8 cellular contexts compared by ENCODE assay signal in the genomic region with DNA sequence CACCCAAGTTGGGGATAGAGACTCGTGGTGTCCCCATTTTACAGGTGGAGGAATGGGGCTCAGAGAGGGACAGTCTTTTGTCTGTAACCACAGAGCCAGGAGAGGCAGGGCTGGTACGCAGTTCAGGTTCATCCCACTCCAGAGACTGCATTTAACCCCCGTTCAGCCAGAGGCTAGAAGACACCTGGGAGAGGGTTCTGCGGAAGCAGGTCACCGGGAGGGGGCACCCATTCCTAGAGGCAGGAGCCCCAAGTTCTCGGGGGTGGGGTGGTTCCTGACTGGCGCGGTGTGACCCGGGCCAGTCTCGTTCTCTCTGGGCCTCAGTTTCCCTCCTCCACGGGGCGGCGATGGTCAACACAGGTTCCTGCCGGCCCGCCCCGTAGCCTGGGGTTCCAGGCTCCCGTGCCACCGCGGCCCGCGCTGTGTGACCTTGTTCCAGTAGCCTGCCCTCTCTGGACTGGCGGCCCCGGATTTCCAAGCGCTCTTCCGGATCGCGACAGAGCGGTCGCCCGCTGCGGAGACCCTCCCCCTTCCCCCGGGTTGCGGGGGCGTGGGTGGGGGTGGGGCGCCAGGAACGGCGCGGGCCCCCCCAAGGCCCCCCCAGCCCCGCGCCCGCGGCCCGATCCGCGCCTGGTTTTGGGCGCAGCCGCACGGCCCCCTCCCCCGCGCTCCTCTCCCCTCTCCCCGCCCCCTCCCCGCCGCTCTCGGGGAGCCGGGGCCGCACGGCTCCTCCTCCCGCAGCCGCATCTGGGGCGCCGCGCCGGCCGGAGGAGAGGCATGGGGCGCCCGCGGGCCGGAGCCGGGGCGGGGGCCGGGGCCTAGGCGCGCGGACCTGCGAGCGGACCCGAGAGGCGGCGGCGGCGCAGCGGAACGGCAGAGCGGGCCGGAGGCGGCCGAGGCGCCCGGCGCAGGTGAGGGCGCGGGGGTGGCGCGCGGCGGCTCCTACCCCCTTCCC. TPM values are rescaled to one million over a fixed set of nuclear protein-coding genes. Genes with fewer than 3 reads are reported as not detected.
DNase-seq lines count a peak whose midpoint lies in the region; ATAC-seq and TF ChIP-seq lines count a peak whose summit lies in the region.

A gene with protein sequence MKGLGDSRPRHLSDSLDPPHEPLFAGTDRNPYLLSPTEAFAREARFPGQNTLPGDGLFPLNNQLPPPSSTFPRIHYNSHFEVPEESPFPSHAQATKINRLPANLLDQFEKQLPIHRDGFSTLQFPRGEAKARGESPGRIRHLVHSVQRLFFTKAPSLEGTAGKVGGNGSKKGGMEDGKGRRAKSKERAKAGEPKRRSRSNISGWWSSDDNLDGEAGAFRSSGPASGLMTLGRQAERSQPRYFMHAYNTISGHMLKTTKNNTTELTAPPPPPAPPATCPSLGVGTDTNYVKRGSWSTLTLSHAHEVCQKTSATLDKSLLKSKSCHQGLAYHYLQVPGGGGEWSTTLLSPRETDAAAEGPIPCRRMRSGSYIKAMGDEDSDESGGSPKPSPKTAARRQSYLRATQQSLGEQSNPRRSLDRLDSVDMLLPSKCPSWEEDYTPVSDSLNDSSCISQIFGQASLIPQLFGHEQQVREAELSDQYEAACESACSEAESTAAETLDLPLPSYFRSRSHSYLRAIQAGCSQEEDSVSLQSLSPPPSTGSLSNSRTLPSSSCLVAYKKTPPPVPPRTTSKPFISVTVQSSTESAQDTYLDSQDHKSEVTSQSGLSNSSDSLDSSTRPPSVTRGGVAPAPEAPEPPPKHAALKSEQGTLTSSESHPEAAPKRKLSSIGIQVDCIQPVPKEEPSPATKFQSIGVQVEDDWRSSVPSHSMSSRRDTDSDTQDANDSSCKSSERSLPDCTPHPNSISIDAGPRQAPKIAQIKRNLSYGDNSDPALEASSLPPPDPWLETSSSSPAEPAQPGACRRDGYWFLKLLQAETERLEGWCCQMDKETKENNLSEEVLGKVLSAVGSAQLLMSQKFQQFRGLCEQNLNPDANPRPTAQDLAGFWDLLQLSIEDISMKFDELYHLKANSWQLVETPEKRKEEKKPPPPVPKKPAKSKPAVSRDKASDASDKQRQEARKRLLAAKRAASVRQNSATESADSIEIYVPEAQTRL (plus strand): TSS at position 738 of the 955 bp plus-strand sequence. CDS start 125,379 bp downstream, outside the sequence.

- H3K27me3 ChIP-seq in CD8-positive, alpha-beta T cell (ENCODE audit: insufficient read depth, low read length): peaks cover 24% of the 10 kb centered on the region
- H3K27me3 ChIP-seq in Panc1 (ENCODE audit: control insufficient read depth, insufficient read depth, low read length) (peaks cover 21% of the 10 kb centered on the region), esophagus muscularis mucosa (peaks cover 0 to 91% (median 39%) of the 10 kb centered on the region in 4 donors), neural cell (ENCODE audit: insufficient read depth, low read depth, low read length) (peaks cover 24% of the 10 kb centered on the region)

- H3K4me1 ChIP-seq in CD8-positive, alpha-beta T cell (ENCODE audit: insufficient read depth, low read length): peaks cover 6% of the 10 kb centered on the region
- no peaks in the 10 kb centered on the region for H3K4me1 ChIP-seq in Panc1 (ENCODE audit: control insufficient read depth, insufficient read depth, low read length)
- H3K4me1 ChIP-seq in esophagus muscularis mucosa: peaks cover 9 to 22% (median 18%) of the 10 kb centered on the region in 4 donors

- no peak for TF ChIP-seq EP300 in esophagus muscularis mucosa (IDR thresholded peaks at IDR 0.05)
- no peak for TF ChIP-seq EP300 in neural cell (conservative IDR thresholded peaks at IDR 0.05; ENCODE audit: poor library complexity, severe bottlenecking)

- no peak for DNase-seq in CD8-positive, alpha-beta T cell
- DNase-seq in Panc1 (ENCODE audit: low read depth, low spot score) (no peak), esophagus muscularis mucosa (ENCODE audit: extremely low spot score) (no peak), GM10266 (ENCODE audit: extremely low spot score) (no peak), EL (no peak)

- WGBS in esophagus muscularis mucosa: 3% methylated on average over 14 of the region's 96 CpGs

- peak within 1 kb of the TSS; percentile 56 for H2AFZ ChIP-seq in neural cell (ENCODE audit: low read depth, low read length)

- no peaks in the 10 kb centered on the region for H3K36me3 ChIP-seq in CD8-positive, alpha-beta T cell (ENCODE audit: insufficient read depth, low read length)
- H3K36me3 ChIP-seq in Panc1 (ENCODE audit: control insufficient read depth, insufficient read depth, low read length) (no peaks in the 10 kb centered on the region), esophagus muscularis mucosa (no peaks in the 10 kb centered on the region), neural cell (ENCODE audit: insufficient read depth, low read length) (no peaks in the 10 kb centered on the region)

- H3F3A ChIP-seq in neural cell (ENCODE audit: insufficient read depth, low read length, poor library complexity, severe bottlenecking): no peaks in the 10 kb centered on the region

- H3K4me2 ChIP-seq in neural cell (ENCODE audit: low read length): peak within 1 kb of the TSS; percentile 69

- no peak for TF ChIP-seq CTCF in CD8-positive, alpha-beta T cell (IDR thresholded peaks at IDR 0.05)
- TF ChIP-seq CTCF in Panc1 (IDR thresholded peaks at IDR 0.05) (no peak; the same call in 1 of the 2 replicates), esophagus muscularis mucosa (IDR thresholded peaks at IDR 0.05) (no peak), neural cell (IDR thresholded peaks at IDR 0.05; ENCODE audit: poor library complexity, severe bottlenecking) (no peak), GM10266 (IDR thresholded peaks at IDR 0.05; ENCODE audit: control insufficient read depth, insufficient read depth, low read depth, missing control alignments) (no peak)

- no peaks in the 10 kb centered on the region for H3K9me3 ChIP-seq in CD8-positive, alpha-beta T cell (ENCODE audit: low read length)
- H3K9me3 ChIP-seq in Panc1 (ENCODE audit: control insufficient read depth, insufficient read depth, low read depth, low read length) (no peaks in the 10 kb centered on the region), esophagus muscularis mucosa (no peaks in the 10 kb centered on the region), neural cell (ENCODE audit: low read length) (no peaks in the 10 kb centered on the region)

- no peaks in the 10 kb centered on the region for H3K79me2 ChIP-seq in neural cell (replicated peaks; ENCODE audit: insufficient read depth, low read length)

- no peak within 1 kb of the TSS for H3K27ac ChIP-seq in CD8-positive, alpha-beta T cell (ENCODE audit: low read depth, low read length)
- H3K27ac ChIP-seq in Panc1 (ENCODE audit: low read length) (no peak within 1 kb of the TSS), esophagus muscularis mucosa (replicated peaks in 1 of 4) (no peak within 1 kb of the TSS), neural cell (ENCODE audit: low read length) (peak within 1 kb of the TSS; percentile 18)

- H3K9me2 ChIP-seq in neural cell (ENCODE audit: insufficient read depth, low read length): no peaks in the 10 kb centered on the region

- CTCF ChIA-PET in CD8-positive, alpha-beta T cell (lab: Charles Lee): no interaction called here
- CTCF ChIA-PET in Panc1 (lab: Charles Lee): no interaction called here

- H3K9me3 Mint-ChIP-seq in CD8-positive, alpha-beta T cell: no peaks in the 10 kb centered on the region

- no peak within 1 kb of the TSS for H3K4me3 ChIP-seq in CD8-positive, alpha-beta T cell (ENCODE audit: low read depth, low read length)
- H3K4me3 ChIP-seq in Panc1 (ENCODE audit: low read depth in 2 of 2, low read length in 2 of 2) (peak within 1 kb of the TSS in 1 of 2 experiments; percentile 13; a peak in 1 of 4 replicates), esophagus muscularis mucosa (peak within 1 kb of the TSS; percentile 45 to 55 (median 45)), neural cell (ENCODE audit: low read length) (peak within 1 kb of the TSS; percentile 82)

- no peaks in the 10 kb centered on the region for H3K36me3 Mint-ChIP-seq in CD8-positive, alpha-beta T cell

- peaks cover 7% of the 10 kb centered on the region for H3K4me1 Mint-ChIP-seq in CD8-positive, alpha-beta T cell (ENCODE audit: low read depth)

- no TSS peak for BruUV-seq in Panc1 (replicated peaks; lab: Mats Ljungman, UMichigan)

- TF ChIP-seq RAD21 in neural cell (conservative IDR thresholded peaks at IDR 0.05): no peak

- peaks cover 63% of the 10 kb centered on the region for H3K27me3 Mint-ChIP-seq in CD8-positive, alpha-beta T cell (ENCODE audit: low read depth)

- H3K27ac Mint-ChIP-seq in CD8-positive, alpha-beta T cell: no peak within 1 kb of the TSS

- intact Hi-C loops in CD8-positive, alpha-beta T cell (cut with DNase I, micrococcal nuclease): no loop called here
- intact Hi-C loops in Panc1 (cut with micrococcal nuclease; ENCODE audit: unreplicated experiment): no loop called here
- intact Hi-C loops in esophagus muscularis mucosa (cut with DNase I): no loop called here

- H4K20me1 ChIP-seq in neural cell (ENCODE audit: insufficient read depth): no peaks in the 10 kb centered on the region

- no peak for ATAC-seq in CD8-positive, alpha-beta T cell
- ATAC-seq in Panc1 (no peak), GM18505 (IDR thresholded peaks at IDR 0.05; ENCODE audit: unreplicated experiment) (no peak), GM18907 (IDR thresholded peaks at IDR 0.05; ENCODE audit: unreplicated experiment) (no peak)

- TF ChIP-seq POLR2A in esophagus muscularis mucosa (IDR thresholded peaks at IDR 0.05; ENCODE audit: low read depth): no peak
- TF ChIP-seq POLR2A in GM18505 (IDR thresholded peaks at IDR 0.05; ENCODE audit: borderline replicate concordance, extremely low read depth, insufficient read depth, insufficient read length): no peak

- POLR2A ChIA-PET in CD8-positive, alpha-beta T cell (lab: Charles Lee): no interaction called here
- POLR2A ChIA-PET in Panc1 (lab: Charles Lee): no interaction called here

- H3K4me3 Mint-ChIP-seq in CD8-positive, alpha-beta T cell: peak within 1 kb of the TSS; percentile 81

- peak within 1 kb of the TSS; percentile 74 for H3K9ac ChIP-seq in neural cell (ENCODE audit: low read length)

- in situ Hi-C loops in Panc1 (cut with HindIII; ENCODE audit: low pct_unique_long_range_greater_than_20kb, low sequenced_read_pairs): no loop called here

TF ChIP-seq in neural cell, 6 proteins besides CTCF, POLR2A, EP300 and RAD21 (continues in another document):
- TF ChIP-seq EZH2 (IDR thresholded peaks at IDR 0.05; ENCODE audit: borderline replicate concordance, insufficient read depth, low read length, poor library complexity, severe bottlenecking) (no peak), TAF1 (IDR thresholded peaks at IDR 0.05; ENCODE audit: low read depth) (no peak), SMC3 (conservative IDR thresholded peaks at IDR 0.05; ENCODE audit: poor library complexity) (no peak), POLR2AphosphoS5 (IDR thresholded peaks at IDR 0.05) (no peak)

RNA-seq across cellular contexts. Expression of the gene that starts here (rescaled TPM):
- 10 to 100 TPM; 13.1 to 17.3 TPM for total RNA-seq in CD8-positive, alpha-beta T cell
- 52.5 TPM for total RNA-seq in Panc1 (2021; ENCODE audit: unreplicated experiment)
- 42.7 TPM for polyA plus RNA-seq in Panc1 (2012; ENCODE audit: insufficient read length)
- total RNA-seq in esophagus muscularis mucosa: 10 to 100 TPM; 43.6 to 90.0 (median 48.8) TPM
- 31.2 and 50.9 TPM in 2 replicates for polyA plus RNA-seq in neural cell
- polyA minus RNA-seq in neural cell: 79.5 and 85.0 TPM in 2 replicates
